Comparison of ENCODE assay signal across 20 cellular contexts in genomic region chr1:230287674-230288315, GRCh38.
DNase-seq lines count a peak whose midpoint lies in the region; ATAC-seq, FAIRE-seq and TF ChIP-seq lines count a peak whose summit lies in the region.
"Had no signal": no experiment of that assay in that cellular context is flagged by ENCODE, and none has a peak within 500 bp of the region (broad histone marks: within the 10 kb centered on the region; RNA-seq: fewer than 3 reads in every experiment).

No MANE protein-coding gene starts in this region.

- H3K4me1 Mint-ChIP-seq in WTC11, result peaks cover 28% of the 10 kb centered on the region

- no peaks in the 10 kb centered on the region for H3K36me3 Mint-ChIP-seq in WTC11
- H3K36me3 Mint-ChIP-seq: CD4-positive, CD25-positive, alpha-beta regulatory T cell had no signal

- H3K9me3 Mint-ChIP-seq in WTC11, result no peaks in the 10 kb centered on the region
- H3K9me3 Mint-ChIP-seq: CD4-positive, CD25-positive, alpha-beta regulatory T cell; GM23338; HFFc6 had no signal

- TF ChIP-seq CTCF in WTC11 (IDR thresholded peaks at IDR 0.05), result no peak
- TF ChIP-seq CTCF in HepG2 (CRISPR knock-in tag; IDR thresholded peaks at IDR 0.05), result no peak
- TF ChIP-seq CTCF in prostate gland (IDR thresholded peaks at IDR 0.05), result no peak

- no peak for FAIRE-seq in HepG2 (lab: Jason Lieb, UNC)

- H4K20me1 ChIP-seq in HepG2 (ENCODE audit: insufficient read depth, low read length), result no peaks in the 10 kb centered on the region

- no peak overlapping the region for H3K9ac ChIP-seq in HepG2 (ENCODE audit: insufficient read depth, low read depth, low read length)
- H3K9ac ChIP-seq: KMS-11 had no signal

- H3K9me3 ChIP-seq in right cardiac atrium (ENCODE audit: control insufficient read depth, low read length), result no peaks in the 10 kb centered on the region
- no peaks in the 10 kb centered on the region for H3K9me3 ChIP-seq in HepG2 (ENCODE audit: low read length)
- no peaks in the 10 kb centered on the region for H3K9me3 ChIP-seq in aorta (ENCODE audit: control insufficient read depth, low read length)
- H3K9me3 ChIP-seq in prostate gland, result no peaks in the 10 kb centered on the region
- H3K9me3 ChIP-seq: SJCRH30 had no signal

- TF ChIP-seq POLR2A in HepG2 (IDR thresholded peaks at IDR 0.05; ENCODE audit: insufficient read depth in 1 of 2, low read depth in 2 of 2, low read length in 2 of 2) (no peak), prostate gland (IDR thresholded peaks at IDR 0.05) (no peak)

- H3K36me3 ChIP-seq in HepG2 (replicated peaks in 1 of 2; ENCODE audit: control insufficient read depth in 1 of 2, insufficient read depth in 2 of 2, low read length in 2 of 2) (no peaks in the 10 kb centered on the region), aorta (ENCODE audit: control insufficient read depth in 1 of 2, insufficient read depth in 2 of 2, low read length in 1 of 2) (no peaks in the 10 kb centered on the region), prostate gland (no peaks in the 10 kb centered on the region)
- H3K36me3 ChIP-seq: SJCRH30 had no signal

- no peaks in the 10 kb centered on the region for H3K79me2 ChIP-seq in HepG2 (ENCODE audit: insufficient read depth, low read length)

- no peaks in the 10 kb centered on the region for H3K4me1 ChIP-seq in right cardiac atrium (ENCODE audit: control insufficient read depth, insufficient read depth, low read length)
- H3K4me1 ChIP-seq in HepG2 (ENCODE audit: insufficient read depth, low read length), result peaks cover 25% of the 10 kb centered on the region
- H3K4me1 ChIP-seq in aorta (ENCODE audit: control insufficient read depth in 1 of 2, insufficient read depth in 2 of 2, low read length in 2 of 2), result no peaks in the 10 kb centered on the region
- no peaks in the 10 kb centered on the region for H3K4me1 ChIP-seq in prostate gland (replicated peaks)
- H3K4me1 ChIP-seq: SJCRH30 had no signal

- no peak for TF ChIP-seq RAD21 in HepG2 (CRISPR knock-in tag; IDR thresholded peaks at IDR 0.05)

- H3K4me2 ChIP-seq in HepG2 (ENCODE audit: low read depth, low read length), result no peak overlapping the region
- H3K4me2 ChIP-seq: GM23338, KMS-11 had no signal

- H3K27me3 ChIP-seq in right cardiac atrium (ENCODE audit: control insufficient read depth, insufficient read depth) (no peaks in the 10 kb centered on the region), HepG2 (ENCODE audit: control insufficient read depth in 1 of 2, insufficient read depth in 2 of 2, low read length in 2 of 2) (peaks cover 1 to 9% of the 10 kb centered on the region in 2 experiments; a peak in 2 of 5 replicates), aorta (ENCODE audit: control insufficient read depth in 1 of 2, insufficient read depth in 2 of 2, low read length in 1 of 2) (no peaks in the 10 kb centered on the region), prostate gland (replicated peaks; ENCODE audit: insufficient read depth) (no peaks in the 10 kb centered on the region)
- H3K27me3 ChIP-seq: SJCRH30 had no signal

- 77% methylated on average over 17 of the region's 17 CpGs for WGBS in right cardiac atrium
- 48% methylated on average over 17 of the region's 17 CpGs for WGBS in HepG2 (ENCODE audit: low lambda C conversion rate)
- WGBS in aorta, 2 donors, result 67 to 68% methylated on average over 17 of the region's 17 CpGs
- 53% methylated on average over 17 of the region's 17 CpGs for WGBS in prostate gland

- H3K4me3 Mint-ChIP-seq in WTC11, result no peak overlapping the region
- H3K4me3 Mint-ChIP-seq: CD4-positive, CD25-positive, alpha-beta regulatory T cell; GM23338; HFFc6 had no signal

- CTCF ChIA-PET in WTC11 (lab: Charles Lee), result interaction anchor here (2.6 kb wide), 1 partner anchor 10 kb away, joined by 9 read pairs; no protein-coding TSS in a partner anchor
- CTCF ChIA-PET in HepG2 (lab: Yijun Ruan, JAX; ENCODE audit: low intra/inter-chr PET ratio, low total read pairs), result no interaction called here

- intact Hi-C loops in cardiac septum (cut with DNase I), result no loop called here
- intact Hi-C loops in right cardiac atrium (cut with DNase I), result no loop called here
- intact Hi-C loops in HepG2 (cut with micrococcal nuclease; ENCODE audit: unreplicated experiment), result no loop called here
- intact Hi-C loops in aorta (cut with DNase I), result no loop called here
- intact Hi-C loops in prostate gland (cut with DNase I), result no loop called here

- peak overlapping the region; percentile 11; the same call in 1 of the 2 replicates for H3K27ac Mint-ChIP-seq in WTC11
- H3K27ac Mint-ChIP-seq: CD4-positive, CD25-positive, alpha-beta regulatory T cell; GM23338; HFFc6 had no signal

- in situ Hi-C loops in HepG2 (cut with HindIII; ENCODE audit: extremely low pct_ligation_motif_present, low pct_unique_long_range_greater_than_20kb), result no loop called here

- no peak overlapping the region for H2AFZ ChIP-seq in HepG2 (ENCODE audit: low read length)
- H2AFZ ChIP-seq: GM23338 had no signal

- ATAC-seq in right cardiac atrium (no peak), WTC11 (no peak), HepG2 (peak; percentile 8; the same call in 1 of the 3 replicates), aorta (ENCODE audit: low FRiP score) (peak; percentile 33), GM21360 (IDR thresholded peaks at IDR 0.05; ENCODE audit: unreplicated experiment) (no peak)
- ATAC-seq: GM23338 had no signal

- no peak overlapping the region for H3K4me3 ChIP-seq in right cardiac atrium (ENCODE audit: low read length)
- no peak overlapping the region for H3K4me3 ChIP-seq in HepG2 (replicated peaks in 1 of 3; ENCODE audit: insufficient read depth in 1 of 3, low read depth in 2 of 3, low read length in 3 of 3)
- H3K4me3 ChIP-seq in aorta (ENCODE audit: low read length in 2 of 2), result no peak overlapping the region
- no peak overlapping the region for H3K4me3 ChIP-seq in prostate gland
- H3K4me3 ChIP-seq: GM23338, SJCRH30 had no signal

- peak; percentile 72 for DNase-seq in cardiac septum (ENCODE audit: low spot score)
- no peak for DNase-seq in right cardiac atrium
- DNase-seq in WTC11 (ENCODE audit: low spot score), result no peak
- DNase-seq in HepG2 (ENCODE audit: low spot score), result no peak
- DNase-seq in aorta, result peak in 1 of 2 donors; percentile 68
- no peak for DNase-seq in CD1c-positive myeloid dendritic cell (ENCODE audit: extremely low spot score)
- no peak for DNase-seq in prostate gland (ENCODE audit: low spot score)
- DNase-seq: Calu3; CD4-positive, CD25-positive, alpha-beta regulatory T cell; GF-D8; HFFc6; NCI-H1105; NCI-H187; NCI-H510A treated with DMSO at 0.1 percent for 48 hours; SJCRH30 had no signal

- no peak overlapping the region for H3K27ac ChIP-seq in right cardiac atrium (ENCODE audit: low read length)
- H3K27ac ChIP-seq in HepG2 (ENCODE audit: extremely low read length, insufficient read depth, low read length), result no peak overlapping the region
- H3K27ac ChIP-seq in aorta (ENCODE audit: low read depth in 1 of 2, low read length in 2 of 2), result no peak overlapping the region
- no peak overlapping the region for H3K27ac ChIP-seq in prostate gland
- H3K27ac ChIP-seq: HL-60, KMS-11, RWPE1, SJCRH30 had no signal

- BruUV-seq in HepG2 (replicated peaks; lab: Mats Ljungman, UMichigan), result no TSS peak

- POLR2A ChIA-PET in WTC11 (lab: Charles Lee) (no interaction called here), HepG2 (lab: Yijun Ruan, JAX) (no interaction called here)

- H3K27me3 Mint-ChIP-seq in WTC11 (ENCODE audit: low read depth), result peaks cover 3% of the 10 kb centered on the region; the same call in 1 of the 2 replicates

- TF ChIP-seq EP300 in HepG2 (IDR thresholded peaks at IDR 0.05; ENCODE audit: low read depth in 2 of 2, low read length in 2 of 2) (no peak), HepG2 (CRISPR knock-in tag; IDR thresholded peaks at IDR 0.05; ENCODE audit: borderline replicate concordance) (no peak)

TF ChIP-seq in WTC11, 78 proteins besides CTCF, POLR2A, EP300 and RAD21 (continues in another document):
- no peak for TF ChIP-seq NFE2L1 (CRISPR knock-in tag; IDR thresholded peaks at IDR 0.05)
- no peak for TF ChIP-seq ZNF423 (CRISPR knock-in tag; IDR thresholded peaks at IDR 0.05)

TF ChIP-seq in HepG2, 621 proteins besides CTCF, POLR2A, EP300 and RAD21:
- TF ChIP-seq ATF7 (IDR thresholded peaks at IDR 0.05), result peak; percentile 79
- no peak for TF ChIP-seq ATF7 (CRISPR knock-in tag; IDR thresholded peaks at IDR 0.05)
- TF ChIP-seq UBTF (CRISPR knock-in tag; IDR thresholded peaks at IDR 0.05), result no peak
- no peak for TF ChIP-seq ZNF30 (CRISPR knock-in tag; IDR thresholded peaks at IDR 0.05)
- peak; percentile 91 for TF ChIP-seq CREB1 (IDR thresholded peaks at IDR 0.05)
- TF ChIP-seq CREB1 (CRISPR knock-in tag; IDR thresholded peaks at IDR 0.05), result no peak

Comparison
In these comparisons a context has a peak if more than half of its experiments do, and no peak if none do; other contexts are left out.
1. ATAC-seq: peak in HepG2 (single experiment) and aorta (single experiment); none in right cardiac atrium (0 of 2), WTC11 (single experiment) and GM21360 (single experiment).